Comparison of ENCODE assay signal across 8 cellular contexts in the genomic region with DNA sequence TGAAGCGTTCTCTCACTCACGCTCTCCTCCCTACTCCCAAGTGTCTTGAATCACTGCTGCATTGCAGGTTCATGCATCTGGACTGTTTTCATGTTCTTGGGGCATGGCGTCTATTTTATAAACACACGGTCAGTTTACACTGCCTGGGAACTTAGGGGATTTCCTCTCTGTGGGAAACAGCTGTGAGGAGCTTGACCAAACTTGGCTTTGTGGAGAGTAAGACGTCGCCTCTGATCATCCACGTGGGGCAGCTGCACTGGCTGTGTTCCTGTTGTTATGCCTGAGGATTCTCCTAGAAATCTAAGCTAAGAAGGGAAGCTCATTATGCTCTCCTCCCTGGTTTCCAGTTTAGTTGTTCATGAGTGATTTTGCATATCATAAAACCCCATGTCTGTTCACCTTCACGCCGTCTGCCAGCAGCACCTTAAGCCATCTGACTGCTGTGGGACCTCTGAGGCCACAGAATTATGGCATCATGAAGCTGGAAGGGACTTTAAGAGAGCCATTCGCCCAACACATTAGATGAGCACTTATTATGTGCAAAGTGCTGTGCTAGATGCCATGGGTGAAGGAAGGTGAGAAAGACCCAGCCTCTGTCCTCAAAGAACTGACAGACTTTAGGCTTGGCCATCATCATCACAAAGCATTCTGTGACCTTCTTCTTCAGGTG. TPM values are rescaled to one million over a fixed set of nuclear protein-coding genes. Genes with fewer than 3 reads are reported as not detected.
DNase-seq lines count a peak whose midpoint lies in the region; ATAC-seq and TF ChIP-seq lines count a peak whose summit lies in the region.

No MANE protein-coding gene starts in this region.

- no peaks in the 10 kb centered on the region for H3K27me3 Mint-ChIP-seq in activated T-helper 17 cell treated with anti-CD3 and anti-CD28 coated beads, Interleukin-2, amount 50 U/mL, for 72 hours

- H3K27ac ChIP-seq in right lobe of liver, result no peak overlapping the region
- no peak overlapping the region for H3K27ac ChIP-seq in PC-3 (ENCODE audit: low read length)

- H3F3A ChIP-seq in PC-3 (ENCODE audit: low read length, unreplicated experiment), result no peaks in the 10 kb centered on the region

- H3K4me2 ChIP-seq in PC-3 (ENCODE audit: low read length), result no peak overlapping the region

- intact Hi-C loops in right lobe of liver (cut with DNase I) (no loop called here), PC-3 (cut with micrococcal nuclease) (no loop called here)

- H3K4me3 ChIP-seq in right lobe of liver (no peak overlapping the region), PC-3 (ENCODE audit: low read length) (no peak overlapping the region)

- no peak overlapping the region for H2AFZ ChIP-seq in PC-3 (ENCODE audit: low read length)

- no peaks in the 10 kb centered on the region for H3K36me3 Mint-ChIP-seq in activated T-helper 17 cell treated with anti-CD3 and anti-CD28 coated beads, Interleukin-2, amount 50 U/mL, for 72 hours (ENCODE audit: low read depth)

- CTCF ChIA-PET in PC-3 (lab: Charles Lee), result no interaction called here

- H3K9ac ChIP-seq in PC-3 (ENCODE audit: low read length), result no peak overlapping the region

- no peaks in the 10 kb centered on the region for H3K36me3 ChIP-seq in right lobe of liver
- H3K36me3 ChIP-seq in PC-3 (ENCODE audit: low read depth, low read length), result no peaks in the 10 kb centered on the region

- H3K4me1 Mint-ChIP-seq in activated T-helper 17 cell treated with anti-CD3 and anti-CD28 coated beads, Interleukin-2, amount 50 U/mL, for 72 hours, result peaks cover 23% of the 10 kb centered on the region

- no TSS peak for BruUV-seq in PC-3 (replicated peaks; lab: Mats Ljungman, UMichigan)

- POLR2A ChIA-PET in PC-3 (lab: Charles Lee; ENCODE audit: unreplicated experiment), result no interaction called here

- no peak for TF ChIP-seq POLR2A in right lobe of liver (IDR thresholded peaks at IDR 0.05)

- H3K4me1 ChIP-seq in right lobe of liver (peaks cover 0 to 30% (median 6%) of the 10 kb centered on the region in 4 donors), PC-3 (ENCODE audit: insufficient read depth, low read length) (no peaks in the 10 kb centered on the region)

- H3K9me3 Mint-ChIP-seq in activated T-helper 17 cell treated with anti-CD3 and anti-CD28 coated beads, Interleukin-2, amount 50 U/mL, for 72 hours, result no peaks in the 10 kb centered on the region

- no peaks in the 10 kb centered on the region for H4K20me1 ChIP-seq in PC-3 (ENCODE audit: low read length)

- WGBS in right lobe of liver (ENCODE audit: insufficient coverage, low coverage, low lambda C conversion rate, missing lambda C conversion rate), result 19% methylated on average over 8 of the region's 10 CpGs

- H3K9me3 ChIP-seq in right lobe of liver (no peaks in the 10 kb centered on the region), PC-3 (ENCODE audit: low read length) (no peaks in the 10 kb centered on the region)

- H3K27me3 ChIP-seq in right lobe of liver (no peaks in the 10 kb centered on the region), PC-3 (ENCODE audit: low read length) (peaks cover 42% of the 10 kb centered on the region)

- peak overlapping the region; percentile 10 for H3K27ac Mint-ChIP-seq in activated T-helper 17 cell treated with anti-CD3 and anti-CD28 coated beads, Interleukin-2, amount 50 U/mL, for 72 hours

- TF ChIP-seq CTCF in right lobe of liver (IDR thresholded peaks at IDR 0.05) (no peak), PC-3 (conservative IDR thresholded peaks at IDR 0.05; ENCODE audit: low read depth, low read length) (no peak)

- no peak for DNase-seq in right lobe of liver
- DNase-seq in NCI-H1092 (lab: John Stamatoyannopoulos, UW), result no peak
- no peak for DNase-seq in T-helper 9 cell
- DNase-seq in PC-3, result no peak
- DNase-seq in SW480 (ENCODE audit: low spot score), result no peak

- no peaks in the 10 kb centered on the region for H3K9me2 ChIP-seq in PC-3 (replicated peaks; ENCODE audit: low read length)

- peak overlapping the region; percentile 56 for H3K4me3 Mint-ChIP-seq in activated T-helper 17 cell treated with anti-CD3 and anti-CD28 coated beads, Interleukin-2, amount 50 U/mL, for 72 hours

- H3K79me2 ChIP-seq in PC-3 (ENCODE audit: low read length), result no peaks in the 10 kb centered on the region

- ATAC-seq in GM18858 (IDR thresholded peaks at IDR 0.05; ENCODE audit: unreplicated experiment), result peak; percentile 26
- peak; percentile 38 for ATAC-seq in HG02938 (IDR thresholded peaks at IDR 0.05; ENCODE audit: unreplicated experiment)
- ATAC-seq in activated T-helper 17 cell treated with anti-CD3 and anti-CD28 coated beads, Interleukin-2, amount 50 U/mL, for 72 hours (replicated peaks), result no peak
- peak; percentile 30 to 63 (median 47) for ATAC-seq in right lobe of liver
- no peak for ATAC-seq in PC-3

RNA-seq across cellular contexts. Expression of gene POU2AF1, which starts 38.8 kb away (rescaled TPM):
- total RNA-seq in activated T-helper 17 cell treated with anti-CD3 and anti-CD28 coated beads, Interleukin-2, amount 50 U/mL, for 72 hours, result 10 to 100 TPM in 1 of 2 donors, 1 to 10 TPM in 1; 6.4 to 36.6 TPM
- 1 to 10 TPM in 2 of 6 experiments, under 1 TPM in 4; 0.06 to 2.4 (median 0.63) TPM for total RNA-seq in right lobe of liver
- not detected in 2 replicates for total RNA-seq in PC-3 (2014; rRNA removed)

Comparison
In these comparisons a context has a peak if more than half of its experiments do, and no peak if none do; other contexts are left out.
1. ATAC-seq: peak in GM18858 (single experiment), HG02938 (single experiment) and right lobe of liver (4 of 4); none in activated T-helper 17 cell treated with anti-CD3 and anti-CD28 coated beads, Interleukin-2, amount 50 U/mL, for 72 hours (single experiment) and PC-3 (single experiment).